Comparison of ENCODE assay signal across 8 cellular contexts in genomic region chr10:46787321-46787615, GRCh38.
DNase-seq lines count a peak whose midpoint lies in the region; ATAC-seq and TF ChIP-seq lines count a peak whose summit lies in the region.

No MANE protein-coding gene starts in this region.

- peaks cover 3% of the 10 kb centered on the region for H3F3A ChIP-seq in neural progenitor cell (ENCODE audit: low read depth)

- peak overlapping the region; percentile 67 to 78 for H3K4me3 ChIP-seq in foreskin fibroblast (ENCODE audit: low read depth in 1 of 2, low read length in 2 of 2)
- H3K4me3 ChIP-seq in neural progenitor cell = peak overlapping the region; percentile 95

- H3K36me3 Mint-ChIP-seq in activated CD8-positive, alpha-beta T cell treated with anti-CD3 and anti-CD28 coated beads, Interleukin-2, amount 10 ng/mL, durations not matched to agents 7 days and 5 days (ENCODE audit: low read depth) = no peaks in the 10 kb centered on the region
- H3K36me3 Mint-ChIP-seq in neural progenitor cell = no peaks in the 10 kb centered on the region

- H3K9me3 Mint-ChIP-seq in activated CD8-positive, alpha-beta T cell treated with anti-CD3 and anti-CD28 coated beads, Interleukin-2, amount 10 ng/mL, durations not matched to agents 7 days and 5 days (ENCODE audit: insufficient read depth) = no peaks in the 10 kb centered on the region
- no peaks in the 10 kb centered on the region for H3K9me3 Mint-ChIP-seq in neural progenitor cell

- DNase-seq in Ammon's horn (ENCODE audit: low spot score) (peak; percentile 78), LHCN-M2 (ENCODE audit: low read depth) (peak; percentile 64), foreskin fibroblast (peak; percentile 61 to 71), neural progenitor cell (ENCODE audit: low spot score) (no peak), NCI-H146 (lab: John Stamatoyannopoulos, UW) (no peak), SHP77 (lab: John Stamatoyannopoulos, UW) (no peak)
- DNase-seq in activated CD8-positive, alpha-beta T cell treated with anti-CD3 and anti-CD28 coated beads, Interleukin-2, amount 10 ng/mL, durations not matched to agents 7 days and 5 days = peak; percentile 43

- no peaks in the 10 kb centered on the region for H3K27me3 ChIP-seq in neural progenitor cell

- CTCF ChIA-PET in activated CD8-positive, alpha-beta T cell treated with anti-CD3 and anti-CD28 coated beads, Interleukin-2, amount 10 ng/mL, durations not matched to agents 7 days and 5 days (lab: Charles Lee) = no interaction called here

- H3K4me2 ChIP-seq in neural progenitor cell = peak overlapping the region; percentile 98

- H3K27ac ChIP-seq in neural progenitor cell = no peak overlapping the region

- H3K27ac Mint-ChIP-seq in activated CD8-positive, alpha-beta T cell treated with anti-CD3 and anti-CD28 coated beads, Interleukin-2, amount 10 ng/mL, durations not matched to agents 7 days and 5 days = no peak overlapping the region
- peak overlapping the region; percentile 98 for H3K27ac Mint-ChIP-seq in neural progenitor cell

- peak overlapping the region; percentile 100 for H2AFZ ChIP-seq in neural progenitor cell (replicated peaks)

- H3K36me3 ChIP-seq in neural progenitor cell = no peaks in the 10 kb centered on the region

- H3K4me1 Mint-ChIP-seq in activated CD8-positive, alpha-beta T cell treated with anti-CD3 and anti-CD28 coated beads, Interleukin-2, amount 10 ng/mL, durations not matched to agents 7 days and 5 days (ENCODE audit: low read depth) = peaks cover 2% of the 10 kb centered on the region
- peaks cover 3% of the 10 kb centered on the region for H3K4me1 Mint-ChIP-seq in neural progenitor cell

- peaks cover 4% of the 10 kb centered on the region for H3K79me2 ChIP-seq in neural progenitor cell (ENCODE audit: low read depth)

- peak overlapping the region; percentile 58 for H3K9ac ChIP-seq in neural progenitor cell

- no peaks in the 10 kb centered on the region for H3K4me1 ChIP-seq in neural progenitor cell

- H3K27me3 Mint-ChIP-seq in activated CD8-positive, alpha-beta T cell treated with anti-CD3 and anti-CD28 coated beads, Interleukin-2, amount 10 ng/mL, durations not matched to agents 7 days and 5 days (ENCODE audit: low read depth) = peaks cover 9% of the 10 kb centered on the region
- no peaks in the 10 kb centered on the region for H3K27me3 Mint-ChIP-seq in neural progenitor cell (ENCODE audit: insufficient read depth, low read depth)

- no peaks in the 10 kb centered on the region for H3K9me3 ChIP-seq in neural progenitor cell (ENCODE audit: low read depth)

- no peaks in the 10 kb centered on the region for H4K20me1 ChIP-seq in neural progenitor cell (ENCODE audit: low read depth)

- peak overlapping the region; percentile 85 for H3K4me3 Mint-ChIP-seq in activated CD8-positive, alpha-beta T cell treated with anti-CD3 and anti-CD28 coated beads, Interleukin-2, amount 10 ng/mL, durations not matched to agents 7 days and 5 days
- peak overlapping the region; percentile 92 for H3K4me3 Mint-ChIP-seq in neural progenitor cell

- peak; percentile 48 for ATAC-seq in GM18858 (IDR thresholded peaks at IDR 0.05; ENCODE audit: unreplicated experiment)
- peak; percentile 55 for ATAC-seq in activated CD8-positive, alpha-beta T cell treated with anti-CD3 and anti-CD28 coated beads, Interleukin-2, amount 10 ng/mL, durations not matched to agents 7 days and 5 days

- POLR2A ChIA-PET in activated CD8-positive, alpha-beta T cell treated with anti-CD3 and anti-CD28 coated beads, Interleukin-2, amount 10 ng/mL, durations not matched to agents 7 days and 5 days (lab: Charles Lee) = no interaction called here

- TF ChIP-seq CTCF in foreskin fibroblast (IDR thresholded peaks at IDR 0.05; ENCODE audit: low read depth, low read length) (peak; percentile 14), neural progenitor cell (IDR thresholded peaks at IDR 0.05) (no peak)

Comparison
In these comparisons a context has a peak if more than half of its experiments do, and no peak if none do; other contexts are left out.
1. DNase-seq: peak in Ammon's horn (single experiment), LHCN-M2 (single experiment), activated CD8-positive, alpha-beta T cell treated with anti-CD3 and anti-CD28 coated beads, Interleukin-2, amount 10 ng/mL, durations not matched to agents 7 days and 5 days (single experiment) and foreskin fibroblast (2 of 2); none in neural progenitor cell (single experiment), NCI-H146 (single experiment) and SHP77 (0 of 2).